Comparison of ENCODE assay signal across 8 cellular contexts in genomic region chr12:47903151-47903611, GRCh38. TPM values are rescaled to one million over a fixed set of nuclear protein-coding genes. Genes with fewer than 3 reads are reported as not detected.
A peak's percentile ranks its signal among the peaks of the same experiment; 100 is the strongest.
DNase-seq lines count a peak whose midpoint lies in the region; ATAC-seq, FAIRE-seq and TF ChIP-seq lines count a peak whose summit lies in the region.

No MANE protein-coding gene starts in this region.

- peak overlapping the region; percentile 86 for H3K4me2 ChIP-seq in A549

- no peak for TF ChIP-seq RAD21 in A549 (conservative IDR thresholded peaks at IDR 0.05 in 1 of 2, IDR thresholded peaks at IDR 0.05 in 1 of 2)

- WGBS in A549 (ENCODE audit: missing lambda C conversion rate): 43% methylated on average over 3 of the region's 3 CpGs

- TF ChIP-seq POLR2A in A549 (IDR thresholded peaks at IDR 0.05; ENCODE audit: low read length): no peak
- TF ChIP-seq POLR2A in vagina (IDR thresholded peaks at IDR 0.05): no peak

- FAIRE-seq in A549 (lab: Jason Lieb, UNC): no peak

- H3K4me1 ChIP-seq in A549 (peaks cover 19% of the 10 kb centered on the region), vagina (peaks cover 43% of the 10 kb centered on the region)

- POLR2A ChIA-PET in A549 (lab: Yijun Ruan, JAX): no interaction called here

- no peak for DNase-seq in A549 (ENCODE audit: low read depth in 1 of 2, low spot score in 1 of 2)
- peak; percentile 41 for DNase-seq in GM10266 (ENCODE audit: extremely low spot score)
- no peak for DNase-seq in T-helper 17 cell
- peak; percentile 96 for DNase-seq in fibroblast of the aortic adventitia (ENCODE audit: low read depth)
- DNase-seq in vagina (ENCODE audit: extremely low spot score in 2 of 2): no peak
- DNase-seq in NCI-H524 (lab: John Stamatoyannopoulos, UW): no peak
- no peak for DNase-seq in islet precursor cell
- no peak for DNase-seq in NCI-H345 (lab: John Stamatoyannopoulos, UW)

- no peaks in the 10 kb centered on the region for H3K27me3 Mint-ChIP-seq in T-helper 17 cell

- no peaks in the 10 kb centered on the region for H3K27me3 ChIP-seq in vagina

- H3K4me1 Mint-ChIP-seq in T-helper 17 cell: peaks cover 36% of the 10 kb centered on the region

- ATAC-seq in A549 (no peak), T-helper 17 cell (no peak)

- TF ChIP-seq CTCF in A549 (IDR thresholded peaks at IDR 0.05) (no peak), GM10266 (IDR thresholded peaks at IDR 0.05; ENCODE audit: control insufficient read depth, insufficient read depth, low read depth, missing control alignments) (no peak), fibroblast of the aortic adventitia (IDR thresholded peaks at IDR 0.05; ENCODE audit: insufficient read depth, low read length) (no peak), vagina (IDR thresholded peaks at IDR 0.05) (no peak)

- H3K36me3 ChIP-seq in vagina: no peaks in the 10 kb centered on the region

- no peak for TF ChIP-seq EP300 in A549 (IDR thresholded peaks at IDR 0.05)

- H3K4me3 ChIP-seq in A549 (peak overlapping the region; percentile 24; the same call in 1 of the 3 replicates), fibroblast of the aortic adventitia (ENCODE audit: low read depth, low read length) (peak overlapping the region; percentile 94), vagina (peak overlapping the region in 1 of 2 donors; percentile 56)

- intact Hi-C loops in vagina (cut with DNase I): no loop called here

- peak overlapping the region; percentile 96 for H3K4me3 Mint-ChIP-seq in T-helper 17 cell

- H3K27ac Mint-ChIP-seq in T-helper 17 cell: peak overlapping the region; percentile 59

- H3K9me3 ChIP-seq in A549 (no peaks in the 10 kb centered on the region), T-helper 17 cell (ENCODE audit: control insufficient read depth, low read length, poor library complexity, severe bottlenecking) (no peaks in the 10 kb centered on the region), vagina (no peaks in the 10 kb centered on the region)

- H3K36me3 Mint-ChIP-seq in T-helper 17 cell (ENCODE audit: low read depth): no peaks in the 10 kb centered on the region

- CTCF ChIA-PET in A549 (lab: Yijun Ruan, JAX): interaction anchor here (0.7 to 3.7 kb wide), 3 partner anchors 46 to 160 kb away, joined by 3 to 48 read pairs (median 3); no protein-coding TSS in a partner anchor

- H3K27ac ChIP-seq in A549 (peak overlapping the region; percentile 7 to 63; a peak in 3 of 6 replicates), vagina (peak overlapping the region; percentile 60)

TF ChIP-seq in A549, 52 proteins besides CTCF, POLR2A, EP300 and RAD21:
- TF ChIP-seq HDAC2 (IDR thresholded peaks at IDR 0.05): no peak
- TF ChIP-seq EHF (CRISPR knock-in tag; IDR thresholded peaks at IDR 0.05): no peak
- no peak for TF ChIP-seq ZNF302 (CRISPR knock-in tag; IDR thresholded peaks at IDR 0.05)
- TF ChIP-seq TP53 (CRISPR knock-in tag; IDR thresholded peaks at IDR 0.05): no peak
- TF ChIP-seq HOXB13 (CRISPR knock-in tag; IDR thresholded peaks at IDR 0.05; ENCODE audit: low read depth): no peak
- no peak for TF ChIP-seq FOSL2 (IDR thresholded peaks at IDR 0.05)
- TF ChIP-seq FOSL2 (CRISPR knock-in tag; IDR thresholded peaks at IDR 0.05): no peak
- no peak for TF ChIP-seq GATA3 (IDR thresholded peaks at IDR 0.05; ENCODE audit: borderline replicate concordance)
- no peak for TF ChIP-seq JUN (IDR thresholded peaks at IDR 0.05)
- TF ChIP-seq SREBF2 (IDR thresholded peaks at IDR 0.05): no peak
- TF ChIP-seq JUNB (IDR thresholded peaks at IDR 0.05): no peak
- TF ChIP-seq HMGXB4 (CRISPR knock-in tag; IDR thresholded peaks at IDR 0.05; ENCODE audit: borderline replicate concordance): no peak
- TF ChIP-seq ESRRA (IDR thresholded peaks at IDR 0.05; ENCODE audit: borderline replicate concordance, low read length): no peak
- TF ChIP-seq NPAS2 (CRISPR knock-in tag; IDR thresholded peaks at IDR 0.05; ENCODE audit: borderline replicate concordance): no peak
- no peak for TF ChIP-seq HES2 (IDR thresholded peaks at IDR 0.05)
- no peak for TF ChIP-seq RNF2 (IDR thresholded peaks at IDR 0.05; ENCODE audit: borderline replicate concordance, low read depth)
- no peak for TF ChIP-seq PBX3 (IDR thresholded peaks at IDR 0.05)
- no peak for TF ChIP-seq KDM1A (IDR thresholded peaks at IDR 0.05; ENCODE audit: low read depth)
- TF ChIP-seq MYC (IDR thresholded peaks at IDR 0.05; ENCODE audit: borderline replicate concordance, low read length): no peak
- TF ChIP-seq HOXB5 (CRISPR knock-in tag; IDR thresholded peaks at IDR 0.05): no peak
- TF ChIP-seq MAFK (IDR thresholded peaks at IDR 0.05; ENCODE audit: partially characterized antibody): no peak

RNA-seq across cellular contexts. Expression of gene VDR, which starts 1.6 kb away (rescaled TPM):
- polyA plus RNA-seq in A549 (2011; rRNA removed): 2.1 and 2.2 TPM in 2 replicates
- 1.9 and 2.5 TPM in 2 replicates for polyA plus RNA-seq in A549 (2012; cell fraction: cytosol; rRNA removed)
- 2.3 and 3.3 TPM in 2 replicates for polyA plus RNA-seq in A549 (2012; cell fraction: nucleus; rRNA removed)
- polyA plus RNA-seq in A549 (2017; fragmentation: RNase III; extraction: RNeasy Plus Mini Kit Qiagen cat#74134 plus additional on column Dnase treatment): 1.9 to 2.0 TPM (median 1.9 TPM) in 3 replicates
- 2.6 and 2.8 TPM in 2 replicates for polyA minus RNA-seq in A549 (2011; rRNA and poly(A)+ RNA removed)
- total RNA-seq in T-helper 17 cell: 1 to 10 TPM; 1.8 to 4.5 TPM
- total RNA-seq in fibroblast of the aortic adventitia (ENCODE audit: low replicate concordance): 5.0 and 12.5 TPM in 2 replicates
- 23.6 TPM for total RNA-seq in vagina

Comparison
In these comparisons a context has a peak if more than half of its experiments do, and no peak if none do; other contexts are left out.
1. DNase-seq: peak in GM10266 (single experiment) and fibroblast of the aortic adventitia (single experiment); none in A549 (0 of 2), T-helper 17 cell (0 of 3), vagina (0 of 2), NCI-H524 (0 of 2), islet precursor cell (single experiment) and NCI-H345 (single experiment).